Comparison of ENCODE assay signal across 8 cellular contexts in genomic region chr1:44985747-44986359, GRCh38. TPM values are rescaled to one million over a fixed set of nuclear protein-coding genes. Genes with fewer than 3 reads are reported as not detected.
DNase-seq lines count a peak whose midpoint lies in the region; ATAC-seq lines count a peak whose summit lies in the region.

No MANE protein-coding gene starts in this region.

- no peak for DNase-seq in activated T-helper 1 cell treated with anti-CD3 and anti-CD28 coated beads, Interleukin-12 subunit alpha, Interleukin-12 subunit beta, Interleukin-2, Interleukin-4 antibody, amounts not matched to agents 30 ng/mL and 10 ng/mL and 1 ng/mL, durations not matched to agents 14 hours and 24 hours and 36 hours (ENCODE audit: low spot score)
- no peak for DNase-seq in NCI-H1930 (lab: John Stamatoyannopoulos, UW)

- H3K4me1 Mint-ChIP-seq in activated T-helper 1 cell treated with anti-CD3 and anti-CD28 coated beads, Interleukin-12 subunit alpha, Interleukin-12 subunit beta, Interleukin-2, Interleukin-4 antibody, amounts not matched to agents 30 ng/mL and 10 ng/mL and 1 ng/mL, durations not matched to agents 14 hours and 24 hours and 36 hours (ENCODE audit: low read depth): peaks cover 21% of the 10 kb centered on the region

- no peaks in the 10 kb centered on the region for H3K9me3 ChIP-seq in ES-I3 (ENCODE audit: control insufficient read depth, insufficient read depth, low read length)
- no peaks in the 10 kb centered on the region for H3K9me3 ChIP-seq in iPS-18a (ENCODE audit: control insufficient read depth, low read depth, low read length)
- H3K9me3 ChIP-seq in stomach smooth muscle (ENCODE audit: control insufficient read depth in 2 of 2, low read length in 2 of 2): no peaks in the 10 kb centered on the region

- H3K4me3 ChIP-seq in iPS-18a (ENCODE audit: low read length) (peak overlapping the region; percentile 98), stomach smooth muscle (ENCODE audit: low read length in 2 of 2) (peak overlapping the region; percentile 74 to 97)

- intact Hi-C loops in activated T-helper 1 cell treated with anti-CD3 and anti-CD28 coated beads, Interleukin-12 subunit alpha, Interleukin-12 subunit beta, Interleukin-2, Interleukin-4 antibody, amounts not matched to agents 30 ng/mL and 10 ng/mL and 1 ng/mL, durations not matched to agents 14 hours and 24 hours and 36 hours (cut with micrococcal nuclease): loop anchor here (1.0 to 10.0 kb wide), 9 partner anchors 25 to 1279 kb away; partner anchors contain the start of genes ARMH1, GPBP1L1, HECTD3 and MUTYH

- ATAC-seq in HG02610 (IDR thresholded peaks at IDR 0.05; ENCODE audit: unreplicated experiment) (peak; percentile 2), GM18868 (IDR thresholded peaks at IDR 0.05; ENCODE audit: unreplicated experiment) (no peak), HG03108 (IDR thresholded peaks at IDR 0.05; ENCODE audit: unreplicated experiment) (no peak)

- H3K9ac ChIP-seq in ES-I3 (ENCODE audit: low read depth, low read length): peak overlapping the region; percentile 79
- peak overlapping the region; percentile 67 for H3K9ac ChIP-seq in iPS-18a (ENCODE audit: low read length)
- H3K9ac ChIP-seq in stomach smooth muscle (ENCODE audit: low read length in 2 of 2): peak overlapping the region; percentile 71 to 80

- H3K9me3 Mint-ChIP-seq in activated T-helper 1 cell treated with anti-CD3 and anti-CD28 coated beads, Interleukin-12 subunit alpha, Interleukin-12 subunit beta, Interleukin-2, Interleukin-4 antibody, amounts not matched to agents 30 ng/mL and 10 ng/mL and 1 ng/mL, durations not matched to agents 14 hours and 24 hours and 36 hours: no peaks in the 10 kb centered on the region

- H3K27ac ChIP-seq in iPS-18a (ENCODE audit: low read length): no peak overlapping the region
- peak overlapping the region; percentile 37 for H3K27ac ChIP-seq in stomach smooth muscle (ENCODE audit: low read length)

- peaks cover 2% of the 10 kb centered on the region for H3K27me3 Mint-ChIP-seq in activated T-helper 1 cell treated with anti-CD3 and anti-CD28 coated beads, Interleukin-12 subunit alpha, Interleukin-12 subunit beta, Interleukin-2, Interleukin-4 antibody, amounts not matched to agents 30 ng/mL and 10 ng/mL and 1 ng/mL, durations not matched to agents 14 hours and 24 hours and 36 hours (ENCODE audit: insufficient read depth)

- H3K4me1 ChIP-seq in ES-I3 (ENCODE audit: insufficient read depth, low read length): 0 out of 2 replicates have a peak, but pooled peaks cover 7% of the 10 kb centered on the region
- peaks cover 8% of the 10 kb centered on the region for H3K4me1 ChIP-seq in iPS-18a (ENCODE audit: control insufficient read depth, low read depth, low read length)
- H3K4me1 ChIP-seq in stomach smooth muscle (ENCODE audit: control insufficient read depth, insufficient read depth, low read length): peaks cover 12% of the 10 kb centered on the region

- peak overlapping the region; percentile 100 for H3K4me3 Mint-ChIP-seq in activated T-helper 1 cell treated with anti-CD3 and anti-CD28 coated beads, Interleukin-12 subunit alpha, Interleukin-12 subunit beta, Interleukin-2, Interleukin-4 antibody, amounts not matched to agents 30 ng/mL and 10 ng/mL and 1 ng/mL, durations not matched to agents 14 hours and 24 hours and 36 hours

- H3K27me3 ChIP-seq in iPS-18a (ENCODE audit: control insufficient read depth, insufficient read depth, low read length) (no peaks in the 10 kb centered on the region), stomach smooth muscle (ENCODE audit: control insufficient read depth in 1 of 2, insufficient read depth in 2 of 2, low read length in 2 of 2) (no peaks in the 10 kb centered on the region)

- peaks cover 8% of the 10 kb centered on the region for H3K36me3 Mint-ChIP-seq in activated T-helper 1 cell treated with anti-CD3 and anti-CD28 coated beads, Interleukin-12 subunit alpha, Interleukin-12 subunit beta, Interleukin-2, Interleukin-4 antibody, amounts not matched to agents 30 ng/mL and 10 ng/mL and 1 ng/mL, durations not matched to agents 14 hours and 24 hours and 36 hours (ENCODE audit: low read depth)

- H3K36me3 ChIP-seq in ES-I3 (ENCODE audit: insufficient read depth, low read length) (peaks cover 2% of the 10 kb centered on the region; the same call in 1 of the 2 replicates), iPS-18a (ENCODE audit: control insufficient read depth, low read depth, low read length) (peaks cover 4% of the 10 kb centered on the region), stomach smooth muscle (ENCODE audit: control insufficient read depth in 2 of 2, insufficient read depth in 2 of 2, low read length in 2 of 2) (peaks cover 0 to 3% of the 10 kb centered on the region in 2 donors)

- H3K27ac Mint-ChIP-seq in activated T-helper 1 cell treated with anti-CD3 and anti-CD28 coated beads, Interleukin-12 subunit alpha, Interleukin-12 subunit beta, Interleukin-2, Interleukin-4 antibody, amounts not matched to agents 30 ng/mL and 10 ng/mL and 1 ng/mL, durations not matched to agents 14 hours and 24 hours and 36 hours: peak overlapping the region; percentile 94

RNA-seq across cellular contexts. Expression of gene EIF2B3, which starts 0.5 kb away (rescaled TPM):
- total RNA-seq in activated T-helper 1 cell treated with anti-CD3 and anti-CD28 coated beads, Interleukin-12 subunit alpha, Interleukin-12 subunit beta, Interleukin-2, Interleukin-4 antibody, amounts not matched to agents 30 ng/mL and 10 ng/mL and 1 ng/mL, durations not matched to agents 14 hours and 24 hours and 36 hours: 56.0 and 60.4 TPM in 2 replicates

RNA-seq across cellular contexts. Expression of gene HECTD3, which starts 25.3 kb away (rescaled TPM):
- total RNA-seq in activated T-helper 1 cell treated with anti-CD3 and anti-CD28 coated beads, Interleukin-12 subunit alpha, Interleukin-12 subunit beta, Interleukin-2, Interleukin-4 antibody, amounts not matched to agents 30 ng/mL and 10 ng/mL and 1 ng/mL, durations not matched to agents 14 hours and 24 hours and 36 hours: 22.2 and 23.5 TPM in 2 replicates

RNA-seq across cellular contexts. Expression of gene UROD, which starts 26.2 kb away (rescaled TPM):
- total RNA-seq in activated T-helper 1 cell treated with anti-CD3 and anti-CD28 coated beads, Interleukin-12 subunit alpha, Interleukin-12 subunit beta, Interleukin-2, Interleukin-4 antibody, amounts not matched to agents 30 ng/mL and 10 ng/mL and 1 ng/mL, durations not matched to agents 14 hours and 24 hours and 36 hours: 79.9 and 81.9 TPM in 2 replicates
